ENCODE assay signal across 22 cellular contexts in the genomic region with DNA sequence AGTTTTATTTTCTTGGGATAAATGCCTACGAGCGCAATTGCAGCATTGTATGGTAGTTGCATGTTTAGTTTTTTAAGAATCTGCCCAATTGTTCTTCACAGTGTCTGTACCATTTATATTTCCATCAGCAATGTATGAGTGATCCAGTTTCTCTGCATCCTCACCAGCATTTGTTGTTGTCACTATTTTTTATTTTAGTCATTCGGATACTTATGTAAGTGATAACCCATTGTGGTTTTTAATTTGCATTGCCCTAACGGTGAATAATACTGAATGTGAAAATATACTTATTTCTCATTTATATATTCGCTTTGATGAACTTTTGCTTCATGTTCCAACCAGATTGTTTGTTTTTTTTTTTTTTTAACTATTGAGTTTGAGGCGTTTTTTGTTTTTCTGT.
"Had no signal": no experiment of that assay in that cellular context is flagged by ENCODE, and none has a peak within 500 bp of the region (broad histone marks: within the 10 kb centered on the region; RNA-seq: fewer than 3 reads in every experiment).

No MANE protein-coding gene starts in this region.

- H3K27ac Mint-ChIP-seq: memory B cell, mesothelial cell of epicardium, natural killer cell, type B pancreatic cell had no signal

- H3K9me3 Mint-ChIP-seq: mesothelial cell of epicardium, natural killer cell, neural crest cell had no signal

- H3K4me1 Mint-ChIP-seq: memory B cell, mesothelial cell of epicardium, natural killer cell, neural crest cell had no signal

- DNase-seq: dermis blood vessel endothelial cell; esophagus squamous epithelium; foreskin fibroblast; glutamatergic neuron; islet precursor cell; left ventricle myocardium inferior; lower lobe of right lung; natural killer cell; nucleus accumbens; ovary; right cardiac atrium; small intestine; stimulated activated CD4-positive, alpha-beta T cell treated with anti-CD3 and anti-CD28 coated beads, Interleukin-2, amount 100 ng/mL, for 48 hours; stimulated activated naive CD8-positive, alpha-beta T cell treated with anti-CD3 and anti-CD28 coated beads, Interleukin-15, Interleukin-2, amounts not matched to agents 100 U/mL and 50 U/mL, for 24 hours; thyroid gland had no signal

- H3K4me3 Mint-ChIP-seq: memory B cell, mesothelial cell of epicardium, natural killer cell, neural crest cell, type B pancreatic cell had no signal

- H3K36me3 ChIP-seq: esophagus squamous epithelium, gastroesophageal sphincter, left ventricle myocardium inferior, lower lobe of right lung, ovary, suprapubic skin, thyroid gland had no signal

- H3K36me3 Mint-ChIP-seq: memory B cell, mesothelial cell of epicardium, natural killer cell, type B pancreatic cell had no signal

- H3K9me3 ChIP-seq: esophagus squamous epithelium, gastroesophageal sphincter, left ventricle myocardium inferior, lower lobe of right lung, ovary, suprapubic skin, thyroid gland had no signal

- H3K27me3 ChIP-seq: esophagus squamous epithelium, gastroesophageal sphincter, ovary, suprapubic skin, thyroid gland had no signal

- FAIRE-seq: small intestine, urothelium cell line had no signal

- H3K4me3 ChIP-seq: esophagus squamous epithelium, gastroesophageal sphincter, left ventricle myocardium inferior, lower lobe of right lung, ovary, suprapubic skin, thyroid gland had no signal

- ATAC-seq: gastroesophageal sphincter; lower lobe of right lung; natural killer cell; right cardiac atrium; stimulated activated naive CD8-positive, alpha-beta T cell treated with anti-CD3 and anti-CD28 coated beads, Interleukin-15, Interleukin-2, amounts not matched to agents 100 U/mL and 50 U/mL, for 24 hours had no signal

- H3K27ac ChIP-seq: esophagus squamous epithelium, gastroesophageal sphincter, left ventricle myocardium inferior, lower lobe of right lung, ovary, suprapubic skin, thyroid gland had no signal

- H3K27me3 Mint-ChIP-seq: type B pancreatic cell had no signal

- H3K4me1 ChIP-seq: esophagus squamous epithelium, gastroesophageal sphincter, left ventricle myocardium inferior, lower lobe of right lung, suprapubic skin, thyroid gland had no signal
